Comparison of ENCODE assay signal across 22 cellular contexts in genomic region chr11:3605721-3606324, GRCh38. TPM values are rescaled to one million over a fixed set of nuclear protein-coding genes. Genes with fewer than 3 reads are reported as not detected.
"Had no signal": no experiment of that assay in that cellular context is flagged by ENCODE, and none has a peak within 500 bp of the region (broad histone marks: within the 10 kb centered on the region; RNA-seq: fewer than 3 reads in every experiment).

No MANE protein-coding gene starts in this region.

- H3K4me3 Mint-ChIP-seq: activated T-helper 1 cell treated with anti-CD3 and anti-CD28 coated beads, Interleukin-12 subunit alpha, Interleukin-12 subunit beta, Interleukin-2, Interleukin-4 antibody, amounts not matched to agents 30 ng/mL and 10 ng/mL and 1 ng/mL, durations not matched to agents 14 hours and 24 hours and 36 hours; natural killer cell treated with Interleukin-12 subunit alpha and Interleukin-12 subunit beta and Interleukin-15 and Interleukin-18, amount 100 ng/mL, for 72 hours had no signal

- H3K27ac ChIP-seq: brain microvascular endothelial cell, upper lobe of left lung had no signal

- H3K36me3 Mint-ChIP-seq: natural killer cell treated with Interleukin-12 subunit alpha and Interleukin-12 subunit beta and Interleukin-15 and Interleukin-18, amount 100 ng/mL, for 72 hours had no signal

- DNase-seq: activated CD4-positive, alpha-beta T cell treated with anti-CD3 and anti-CD28 coated beads, Interleukin-2, amount 50 U/mL, for 1 hour; activated CD8-positive, alpha-beta memory T cell treated with anti-CD3 and anti-CD28 coated beads for 24 hours; activated naive CD4-positive, alpha-beta T cell; anterior cingulate cortex; brain microvascular endothelial cell; cortex of kidney; effector CD4-positive, alpha-beta T cell; gastrocnemius medialis; mesendoderm; posterior cingulate gyrus; stimulated activated CD4-positive, alpha-beta T cell treated with anti-CD3 and anti-CD28 coated beads, Interleukin-4, amount 100 ng/mL, for 4 hours; stimulated activated CD8-positive, alpha-beta memory T cell treated with anti-CD3 and anti-CD28 coated beads, Interleukin-4, amount 100 ng/mL, for 48 hours; stimulated activated naive CD8-positive, alpha-beta T cell treated with anti-CD3 and anti-CD28 coated beads, Interleukin-15, Interleukin-2, amounts not matched to agents 100 U/mL and 50 U/mL, for 24 hours; SW 1271; upper lobe of left lung had no signal

- ATAC-seq: activated CD4-positive, CD25-positive, alpha-beta regulatory T cell treated with anti-CD3 and anti-CD28 coated beads, Interleukin-2, amount 50 U/mL, for 24 hours; gastrocnemius medialis; natural killer cell treated with Interleukin-12 subunit alpha and Interleukin-12 subunit beta and Interleukin-15 and Interleukin-18, amount 100 ng/mL, for 72 hours; stimulated activated naive CD8-positive, alpha-beta T cell treated with anti-CD3 and anti-CD28 coated beads, Interleukin-15, Interleukin-2, amounts not matched to agents 100 U/mL and 50 U/mL, for 24 hours had no signal

- H3K4me2 ChIP-seq: smooth muscle cell had no signal

- H3K4me3 ChIP-seq: gastrocnemius medialis, smooth muscle cell, upper lobe of left lung had no signal

- H3K27me3 ChIP-seq: brain microvascular endothelial cell, gastrocnemius medialis, upper lobe of left lung had no signal

- H3K36me3 ChIP-seq: brain microvascular endothelial cell, gastrocnemius medialis, upper lobe of left lung had no signal

- H3K4me1 ChIP-seq: gastrocnemius medialis, upper lobe of left lung had no signal

- H3K27ac Mint-ChIP-seq: activated T-helper 1 cell treated with anti-CD3 and anti-CD28 coated beads, Interleukin-12 subunit alpha, Interleukin-12 subunit beta, Interleukin-2, Interleukin-4 antibody, amounts not matched to agents 30 ng/mL and 10 ng/mL and 1 ng/mL, durations not matched to agents 14 hours and 24 hours and 36 hours; natural killer cell treated with Interleukin-12 subunit alpha and Interleukin-12 subunit beta and Interleukin-15 and Interleukin-18, amount 100 ng/mL, for 72 hours had no signal

- H3K9me3 Mint-ChIP-seq: activated T-helper 1 cell treated with anti-CD3 and anti-CD28 coated beads, Interleukin-12 subunit alpha, Interleukin-12 subunit beta, Interleukin-2, Interleukin-4 antibody, amounts not matched to agents 30 ng/mL and 10 ng/mL and 1 ng/mL, durations not matched to agents 14 hours and 24 hours and 36 hours; natural killer cell treated with Interleukin-12 subunit alpha and Interleukin-12 subunit beta and Interleukin-15 and Interleukin-18, amount 100 ng/mL, for 72 hours had no signal

- H3K9me3 ChIP-seq: gastrocnemius medialis, upper lobe of left lung had no signal

RNA-seq across cellular contexts. Expression of gene ART5, which starts 36.0 kb away (rescaled TPM):
- total RNA-seq: activated T-helper 1 cell treated with anti-CD3 and anti-CD28 coated beads, Interleukin-12 subunit alpha, Interleukin-12 subunit beta, Interleukin-2, Interleukin-4 antibody, amounts not matched to agents 30 ng/mL and 10 ng/mL and 1 ng/mL, durations not matched to agents 14 hours and 24 hours and 36 hours; natural killer cell treated with Interleukin-12 subunit alpha and Interleukin-12 subunit beta and Interleukin-15 and Interleukin-18, amount 100 ng/mL, for 72 hours; temporal lobe had no signal
- polyA plus RNA-seq: keratinocyte, liver had no signal

RNA-seq across cellular contexts. Expression of gene ART1, which starts 39.1 kb away (rescaled TPM):
- total RNA-seq: activated T-helper 1 cell treated with anti-CD3 and anti-CD28 coated beads, Interleukin-12 subunit alpha, Interleukin-12 subunit beta, Interleukin-2, Interleukin-4 antibody, amounts not matched to agents 30 ng/mL and 10 ng/mL and 1 ng/mL, durations not matched to agents 14 hours and 24 hours and 36 hours; liver; natural killer cell treated with Interleukin-12 subunit alpha and Interleukin-12 subunit beta and Interleukin-15 and Interleukin-18, amount 100 ng/mL, for 72 hours; smooth muscle cell; temporal lobe had no signal
- polyA plus RNA-seq: keratinocyte, liver, smooth muscle cell had no signal
